ENCODE assay signal across 20 cellular contexts in the genomic region with DNA sequence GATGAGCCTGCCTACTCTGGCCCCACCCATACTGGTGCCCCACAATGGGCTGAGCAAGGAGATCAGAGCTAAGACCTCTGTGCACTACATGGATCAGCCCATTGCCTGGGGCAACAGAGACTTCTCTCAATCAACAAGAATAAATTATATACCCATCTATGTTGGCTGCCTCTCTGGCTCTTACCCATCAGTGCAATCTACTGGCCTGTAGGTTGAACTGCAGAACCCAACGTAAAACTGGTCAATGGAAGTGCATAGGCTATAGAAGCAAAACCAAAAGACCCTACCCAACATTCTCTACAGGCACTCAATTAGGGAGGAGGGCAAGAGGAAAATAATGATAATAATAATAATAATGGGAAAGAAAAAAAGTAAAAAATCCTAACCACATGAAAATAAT.
DNase-seq lines count a peak whose midpoint lies in the region; ATAC-seq, FAIRE-seq and TF ChIP-seq lines count a peak whose summit lies in the region.
"Had no signal": no experiment of that assay in that cellular context is flagged by ENCODE, and none has a peak within 500 bp of the region (broad histone marks: within the 10 kb centered on the region; RNA-seq: fewer than 3 reads in every experiment).

No MANE protein-coding gene starts in this region.

- H2BK120ac ChIP-seq in IMR-90 (ENCODE audit: low read depth, low read length) (no peak overlapping the region), H1 (replicated peaks; ENCODE audit: low read depth, low read length) (no peak overlapping the region)

- no peak overlapping the region for H3K14ac ChIP-seq in IMR-90 (replicated peaks; ENCODE audit: low read depth, low read length)
- H3K14ac ChIP-seq in H1 (ENCODE audit: insufficient read length), result no peak overlapping the region

- no peak overlapping the region for H3K4me3 ChIP-seq in IMR-90 (ENCODE audit: insufficient read depth, low read depth, low read length)
- H3K4me3 ChIP-seq in H1 (ENCODE audit: extremely low read depth in 1 of 4, insufficient read depth in 2 of 4, low read depth in 3 of 4, low read length in 4 of 4), result no peak overlapping the region
- H3K4me3 ChIP-seq in gastroesophageal sphincter, result no peak overlapping the region
- H3K4me3 ChIP-seq: BLaER1 had no signal

- H4K5ac ChIP-seq in IMR-90 (ENCODE audit: low read depth, low read length) (no peak overlapping the region), H1 (ENCODE audit: insufficient read length, low read depth, low read length) (no peak overlapping the region)

- dilution Hi-C loops in IMR-90 (cut with HindIII; ENCODE audit: low sequenced_read_pairs, unreplicated experiment), result no loop called here

- intact Hi-C loops in IMR-90 (cut with micrococcal nuclease), result no loop called here

- no TSS peak for BruUV-seq in IMR-90 (replicated peaks; lab: Mats Ljungman, UMichigan)

- H3K9me3 ChIP-seq in IMR-90 (ENCODE audit: control insufficient read depth, insufficient read depth, low read length) (peaks cover 7% of the 10 kb centered on the region), H1 (ENCODE audit: insufficient read depth in 2 of 2, low read depth in 1 of 2, low read length in 1 of 2) (peaks cover 4 to 7% of the 10 kb centered on the region in 2 experiments), gastroesophageal sphincter (peaks cover 0 to 45% (median 0%) of the 10 kb centered on the region in 3 donors)
- H3K9me3 ChIP-seq: Caco-2 had no signal

- POLR2A ChIA-PET in IMR-90 (lab: Charles Lee; ENCODE audit: unreplicated experiment), result no interaction called here
- POLR2A ChIA-PET in H1 (lab: Charles Lee; ENCODE audit: partially characterized antibody), result no interaction called here

- no peak for DNase-seq in IMR-90
- DNase-seq in H1 (ENCODE audit: low read depth in 1 of 2, low spot score in 2 of 2), result no peak
- no peak for DNase-seq in AG08395 (ENCODE audit: low spot score)
- DNase-seq in ureter (ENCODE audit: low spot score), result no peak
- DNase-seq: Caco-2; CD4-positive, CD25-positive, alpha-beta regulatory T cell; CD8-positive, alpha-beta T cell; DMS 273 treated with DMSO at 0.1 percent for 48 hours; DMS79; EL; GDM1; GOT3; H7 had no signal

- H3K9ac ChIP-seq in IMR-90 (ENCODE audit: low read depth, low read length) (no peak overlapping the region), H1 (replicated peaks in 1 of 4; ENCODE audit: extremely low read depth in 1 of 4, low read depth in 3 of 4, low read length in 3 of 4) (no peak overlapping the region)
- H3K9ac ChIP-seq: BLaER1 had no signal

- H2AFZ ChIP-seq in IMR-90 (replicated peaks; ENCODE audit: low read length, poor library complexity) (no peak overlapping the region), H1 (ENCODE audit: low read length) (no peak overlapping the region)

- H3K18ac ChIP-seq in IMR-90 (ENCODE audit: low read depth, low read length), result no peak overlapping the region
- no peak overlapping the region for H3K18ac ChIP-seq in H1 (ENCODE audit: extremely low read depth, low read length)

- no peaks in the 10 kb centered on the region for H3K23me2 ChIP-seq in H1 (ENCODE audit: low read depth, low read length)

- CTCF ChIA-PET in IMR-90 (lab: Yijun Ruan, JAX) (no interaction called here), H1 (lab: Charles Lee; ENCODE audit: partially characterized antibody) (interaction anchor here (0.8 to 1.0 kb wide), 2 partner anchors 64 to 523 kb away, joined by 3 read pairs; no protein-coding TSS in a partner anchor)

- H3K79me1 ChIP-seq in IMR-90 (ENCODE audit: low read depth in 1 of 2, low read length in 2 of 2) (no peaks in the 10 kb centered on the region), H1 (ENCODE audit: low read depth, low read length) (no peaks in the 10 kb centered on the region)

- H4K91ac ChIP-seq in IMR-90 (ENCODE audit: insufficient read depth, low read depth, low read length) (no peak overlapping the region), H1 (replicated peaks; ENCODE audit: insufficient read length, low read length) (no peak overlapping the region)

- H3K4me2 ChIP-seq in IMR-90 (ENCODE audit: low read depth, low read length), result no peak overlapping the region
- no peak overlapping the region for H3K4me2 ChIP-seq in H1 (ENCODE audit: insufficient read depth in 1 of 2, low read depth in 2 of 2, low read length in 2 of 2)
- H3K4me2 ChIP-seq: BLaER1 had no signal

- TF ChIP-seq RAD21 in IMR-90 (IDR thresholded peaks at IDR 0.05; ENCODE audit: low read length), result no peak
- peak; percentile 47 to 52 for TF ChIP-seq RAD21 in H1 (IDR thresholded peaks at IDR 0.05 in 1 of 2, conservative IDR thresholded peaks at IDR 0.05 in 1 of 2; ENCODE audit: low read depth in 2 of 2, low read length in 2 of 2)

- H3K27ac ChIP-seq in IMR-90 (ENCODE audit: insufficient read depth, low read length), result no peak overlapping the region
- no peak overlapping the region for H3K27ac ChIP-seq in H1 (ENCODE audit: low read depth, low read length)
- no peak overlapping the region for H3K27ac ChIP-seq in gastroesophageal sphincter
- H3K27ac ChIP-seq: BLaER1, C4-2B had no signal

- ATAC-seq in IMR-90 (ENCODE audit: low read depth) (no peak), gastroesophageal sphincter (no peak)
- ATAC-seq: CD8-positive, alpha-beta T cell; HCT116 had no signal

- H3K4ac ChIP-seq in IMR-90 (ENCODE audit: low read depth, low read length) (no peak overlapping the region), H1 (replicated peaks; ENCODE audit: insufficient read length, low read depth, low read length) (no peak overlapping the region)

- no peak overlapping the region for H4K8ac ChIP-seq in IMR-90 (ENCODE audit: low read depth in 2 of 2, low read length in 2 of 2)
- no peak overlapping the region for H4K8ac ChIP-seq in H1 (ENCODE audit: extremely low read depth, insufficient read depth, low read length)

- in situ Hi-C loops in IMR-90 (cut with MboI; ENCODE audit: low sequenced_read_pairs), result no loop called here

- no CpG with 5 or more reads among the region's 1 CpG for WGBS in IMR-90 (ENCODE audit: extremely low coverage in 2 of 2, insufficient read length in 1 of 2), 2 experiments
- WGBS in H1 (ENCODE audit: extremely low coverage in 1 of 2, insufficient coverage in 1 of 2, insufficient read length in 1 of 2, insufficient replicate concordance in 2 of 2, low coverage in 1 of 2, low lambda C conversion rate in 2 of 2, missing lambda C conversion rate in 1 of 2), 2 experiments, result 93% methylated on average over 1 of the region's 1 CpG; no CpG with 5 or more reads in 1 of the 2 experiments
- 83% methylated on average over 1 of the region's 1 CpG; no CpG with 5 or more reads in 1 of the 2 donors for WGBS in gastroesophageal sphincter (ENCODE audit: low coverage in 1 of 2), 2 donors

- no peak overlapping the region for H2BK15ac ChIP-seq in IMR-90 (ENCODE audit: low read depth, low read length)
- no peak overlapping the region for H2BK15ac ChIP-seq in H1 (ENCODE audit: low read length)

- no peaks in the 10 kb centered on the region for H3K79me2 ChIP-seq in H1 (ENCODE audit: control insufficient read depth in 1 of 2, insufficient read depth in 2 of 2, low read length in 2 of 2)

- H2BK5ac ChIP-seq in IMR-90 (ENCODE audit: low read depth, low read length, poor library complexity, severe bottlenecking) (no peak overlapping the region), H1 (ENCODE audit: low read depth, low read length) (no peak overlapping the region)

- H3K27me3 ChIP-seq in IMR-90 (ENCODE audit: control insufficient read depth, insufficient read depth, low read length) (no peaks in the 10 kb centered on the region), H1 (replicated peaks in 1 of 4; ENCODE audit: control insufficient read depth in 3 of 4, extremely low read depth in 1 of 4, insufficient read depth in 3 of 4, low read length in 3 of 4) (no peaks in the 10 kb centered on the region), gastroesophageal sphincter (no peaks in the 10 kb centered on the region)
- H3K27me3 ChIP-seq: BLaER1 had no signal

- H3K4me1 ChIP-seq in IMR-90 (ENCODE audit: control insufficient read depth, insufficient read depth, low read length) (no peaks in the 10 kb centered on the region), H1 (replicated peaks in 1 of 4; ENCODE audit: control insufficient read depth in 3 of 4, insufficient read depth in 4 of 4, low read length in 3 of 4) (no peaks in the 10 kb centered on the region), gastroesophageal sphincter (no peaks in the 10 kb centered on the region)
- H3K4me1 ChIP-seq: BLaER1, Caco-2 had no signal

- H3K36me3 ChIP-seq in IMR-90 (ENCODE audit: control insufficient read depth, insufficient read depth, low read length) (no peaks in the 10 kb centered on the region), H1 (ENCODE audit: control insufficient read depth in 2 of 4, insufficient read depth in 4 of 4, low read length in 3 of 4) (no peaks in the 10 kb centered on the region), gastroesophageal sphincter (no peaks in the 10 kb centered on the region)
- H3K36me3 ChIP-seq: BLaER1 had no signal

- H2BK12ac ChIP-seq in H1 (ENCODE audit: low read depth, low read length), result no peak overlapping the region

- no peak for FAIRE-seq in H1 (lab: Jason Lieb, UNC)
- FAIRE-seq: GM12891, GM18507 had no signal

- H3K56ac ChIP-seq in IMR-90 (ENCODE audit: extremely low read depth, insufficient read depth, low read length), result no peak overlapping the region
- H3K56ac ChIP-seq in H1 (replicated peaks; ENCODE audit: insufficient read length, low read depth, low read length), result no peak overlapping the region

- H3K23ac ChIP-seq in IMR-90 (ENCODE audit: low read depth, low read length), result no peak overlapping the region
- H3K23ac ChIP-seq in H1 (ENCODE audit: insufficient read length), result no peak overlapping the region

- H2AK9ac ChIP-seq in IMR-90 (replicated peaks; ENCODE audit: low read depth, low read length, poor library complexity), result peak overlapping the region; percentile 22

- no peaks in the 10 kb centered on the region for H3K9me1 ChIP-seq in IMR-90 (ENCODE audit: insufficient read depth, low read length)

- TF ChIP-seq CTCF in GM12873 (IDR thresholded peaks at IDR 0.05; ENCODE audit: insufficient read depth, low read depth, low read length, missing control alignments), result peak; percentile 24
- no peak for TF ChIP-seq CTCF in IMR-90 (conservative IDR thresholded peaks at IDR 0.05; ENCODE audit: low read depth, low read length)
- TF ChIP-seq CTCF in H1 (IDR thresholded peaks at IDR 0.05; ENCODE audit: control extremely low read depth in 1 of 3, insufficient read depth in 1 of 3, low read depth in 1 of 3, low read length in 3 of 3), result peak in 1 of 3 experiments; percentile 3; a peak in 1 of 4 replicates
- no peak for TF ChIP-seq CTCF in gastroesophageal sphincter (IDR thresholded peaks at IDR 0.05)

- TF ChIP-seq POLR2A in IMR-90 (IDR thresholded peaks at IDR 0.05; ENCODE audit: low read depth, low read length) (no peak), H1 (IDR thresholded peaks at IDR 0.05; ENCODE audit: control extremely low read depth in 1 of 2, low read depth in 2 of 2, low read length in 2 of 2) (no peak), gastroesophageal sphincter (IDR thresholded peaks at IDR 0.05) (no peak)

- H2AK5ac ChIP-seq in IMR-90 (ENCODE audit: low read depth, low read length) (no peak overlapping the region), H1 (ENCODE audit: low read depth, low read length) (no peak overlapping the region)

- TF ChIP-seq EP300 in H1 (IDR thresholded peaks at IDR 0.05; ENCODE audit: borderline replicate concordance in 1 of 2, low read depth in 2 of 2, low read length in 2 of 2) (no peak), gastroesophageal sphincter (IDR thresholded peaks at IDR 0.05) (no peak)

- H4K20me1 ChIP-seq in IMR-90 (ENCODE audit: insufficient read depth, low read length) (no peaks in the 10 kb centered on the region), H1 (replicated peaks in 1 of 2; ENCODE audit: control insufficient read depth in 1 of 2, insufficient read depth in 2 of 2, low read length in 2 of 2) (no peaks in the 10 kb centered on the region)
- H4K20me1 ChIP-seq: BLaER1 had no signal

- H2BK20ac ChIP-seq in IMR-90 (ENCODE audit: low read depth, low read length) (no peak overlapping the region), H1 (ENCODE audit: low read length) (no peak overlapping the region)
